ENCODE assay signal across 8 cellular contexts in the genomic region with DNA sequence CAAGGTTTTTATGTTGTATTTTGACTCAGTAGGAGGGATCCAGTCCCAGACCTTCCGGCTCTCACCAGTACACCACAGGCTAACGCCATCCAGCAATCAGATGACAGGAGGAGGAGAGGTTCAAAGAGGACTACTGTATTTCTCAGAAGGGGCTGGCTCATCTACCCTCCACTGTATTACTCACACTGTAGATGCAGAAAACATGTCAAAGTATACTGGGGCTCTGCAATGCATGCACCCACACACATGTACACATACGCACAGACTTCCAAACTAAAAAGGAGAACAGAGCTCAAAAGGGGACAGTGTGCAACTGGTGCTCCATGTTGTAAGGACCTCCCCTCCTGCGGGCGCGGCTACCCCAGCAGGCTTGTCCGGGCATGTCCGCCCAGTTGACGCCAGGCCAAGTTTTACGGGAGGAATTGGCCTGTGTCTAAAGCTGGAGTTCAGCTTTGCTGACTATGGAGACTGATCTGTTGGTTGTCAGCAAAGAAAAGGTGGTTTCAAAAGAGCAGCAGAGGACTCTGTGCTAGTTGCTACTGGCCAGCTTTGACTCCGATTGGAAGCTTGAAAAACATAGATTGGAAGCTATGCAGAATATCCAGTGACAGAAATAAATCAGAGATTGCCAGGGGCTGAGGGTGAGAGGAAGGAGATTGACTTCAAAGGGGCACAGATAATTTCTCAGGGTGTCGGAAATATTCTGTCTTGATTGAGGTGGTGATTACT.
A peak's percentile ranks its signal among the peaks of the same experiment; 100 is the strongest.
DNase-seq lines count a peak whose midpoint lies in the region; ATAC-seq, FAIRE-seq and TF ChIP-seq lines count a peak whose summit lies in the region.

No MANE protein-coding gene starts in this region.

- no peaks in the 10 kb centered on the region for H3K27me3 ChIP-seq in bronchial epithelial cell (ENCODE audit: control insufficient read depth, insufficient read depth, low read length)

- H3K4me3 ChIP-seq in bronchial epithelial cell (ENCODE audit: low read depth, low read length), result no peak overlapping the region

- FAIRE-seq in bronchial epithelial cell (lab: Jason Lieb, UNC), result no peak

- H3K36me3 ChIP-seq in bronchial epithelial cell (ENCODE audit: control insufficient read depth, insufficient read depth, low read length), result no peaks in the 10 kb centered on the region

- TF ChIP-seq CTCF in 22Rv1 (IDR thresholded peaks at IDR 0.05) (no peak), bronchial epithelial cell (IDR thresholded peaks at IDR 0.05; ENCODE audit: insufficient read depth, low read length, severe bottlenecking) (no peak)

- ATAC-seq in HG03280 (IDR thresholded peaks at IDR 0.05; ENCODE audit: unreplicated experiment), result no peak
- no peak for ATAC-seq in HG03520 (IDR thresholded peaks at IDR 0.05; ENCODE audit: unreplicated experiment)

- peak; percentile 77 for DNase-seq in GM04503 (ENCODE audit: low read depth)
- peak; percentile 70 for DNase-seq in NOMO-1 treated with dmso at 0.1 percent for 144 hours (lab: John Stamatoyannopoulos, UW; ENCODE audit: unreplicated experiment)
- DNase-seq in bronchial epithelial cell (ENCODE audit: low read depth), result peak; percentile 83
- peak; percentile 83 for DNase-seq in kidney tubule cell (ENCODE audit: low spot score)
- DNase-seq in stimulated activated CD4-positive, alpha-beta T cell treated with anti-CD3 and anti-CD28 coated beads, Interleukin-4, amount 100 ng/mL, for 24 hours, result peak; percentile 22

- H3K27ac ChIP-seq in 22Rv1, result peak overlapping the region; percentile 83

Comparison
In these comparisons a context has a peak if more than half of its experiments do, and no peak if none do; other contexts are left out.
1. DNase-seq: peak in every context shown above with its lines; median percentile 83 in bronchial epithelial cell; 83 in kidney tubule cell; 77 in GM04503; 70 in NOMO-1 treated with dmso at 0.1 percent for 144 hours; 22 in stimulated activated CD4-positive, alpha-beta T cell treated with anti-CD3 and anti-CD28 coated beads, Interleukin-4, amount 100 ng/mL, for 24 hours.